1 cellular context compared by ENCODE assay signal in genomic region chr16:72008424-72009216, GRCh38.
TF ChIP-seq lines count a peak whose summit lies in the region.

Gene DHODH, plus strand, starts transcription at chr16:72008744. Its CDS starts 21 bp downstream, at chr16:72008765.

TF ChIP-seq in HEK293, 187 proteins besides CTCF, POLR2A, EP300 and RAD21 (continued from another document):
- peak; percentile 99 for TF ChIP-seq SP2 (tag by site-specific recombination; IDR thresholded peaks at IDR 0.05)
- no peak for TF ChIP-seq ZNF610 (tag by site-specific recombination; IDR thresholded peaks at IDR 0.05; ENCODE audit: borderline replicate concordance)
- peak; percentile 41; the same call in 1 of the 2 replicates for TF ChIP-seq ZNF341 (tag by site-specific recombination; IDR thresholded peaks at IDR 0.05; ENCODE audit: low read depth)
- TF ChIP-seq ZBTB26 (tag by site-specific recombination; optimal IDR thresholded peaks at IDR 0.05): peak; percentile 59
- peak; percentile 88 for TF ChIP-seq EGR2 (tag by site-specific recombination; IDR thresholded peaks at IDR 0.05; ENCODE audit: low read depth)
- TF ChIP-seq KLF10 (tag by site-specific recombination; IDR thresholded peaks at IDR 0.05): peak; percentile 36; the same call in 1 of the 2 replicates
- TF ChIP-seq ZBTB1 (tag by site-specific recombination; IDR thresholded peaks at IDR 0.05): no peak
- no peak for TF ChIP-seq ZNF174 (tag by site-specific recombination; IDR thresholded peaks at IDR 0.05)
- TF ChIP-seq ZNF184 (tag by site-specific recombination; IDR thresholded peaks at IDR 0.05): no peak
- TF ChIP-seq KLF9 (tag by site-specific recombination; IDR thresholded peaks at IDR 0.05; ENCODE audit: low read depth): peak; percentile 92
- TF ChIP-seq SP7 (tag by site-specific recombination; IDR thresholded peaks at IDR 0.05): peak; percentile 48; the same call in 1 of the 2 replicates
- TF ChIP-seq ZNF623 (tag by site-specific recombination; IDR thresholded peaks at IDR 0.05): no peak
- TF ChIP-seq ZNF529 (tag by site-specific recombination; IDR thresholded peaks at IDR 0.05; ENCODE audit: insufficient replicate concordance): no peak
- TF ChIP-seq ZNF544 (tag by site-specific recombination; IDR thresholded peaks at IDR 0.05): no peak
- peak; percentile 95 for TF ChIP-seq ZBTB11 (tag by site-specific recombination; conservative IDR thresholded peaks at IDR 0.05; ENCODE audit: low read depth)
- peak; percentile 82 for TF ChIP-seq ZFHX2 (tag by site-specific recombination; conservative IDR thresholded peaks at IDR 0.05)
- peak; percentile 73 for TF ChIP-seq PATZ1 (tag by site-specific recombination; IDR thresholded peaks at IDR 0.05)
- TF ChIP-seq ZBTB17 (tag by site-specific recombination; IDR thresholded peaks at IDR 0.05): peak; percentile 56
- no peak for TF ChIP-seq ZNF354C (tag by site-specific recombination; IDR thresholded peaks at IDR 0.05; ENCODE audit: borderline replicate concordance, low read depth)
- TF ChIP-seq ZNF776 (tag by site-specific recombination; IDR thresholded peaks at IDR 0.05; ENCODE audit: borderline replicate concordance): no peak
- peak; percentile 74 for TF ChIP-seq YY2 (tag by site-specific recombination; IDR thresholded peaks at IDR 0.05)
- TF ChIP-seq ZNF426 (tag by site-specific recombination; IDR thresholded peaks at IDR 0.05): no peak
- peak; percentile 95 for TF ChIP-seq SP3 (tag by site-specific recombination; IDR thresholded peaks at IDR 0.05)
- TF ChIP-seq ZSCAN18 (tag by site-specific recombination; IDR thresholded peaks at IDR 0.05): no peak
- no peak for TF ChIP-seq ZNF510 (tag by site-specific recombination; IDR thresholded peaks at IDR 0.05; ENCODE audit: insufficient replicate concordance)
- peak; percentile 36; the same call in 1 of the 2 replicates for TF ChIP-seq ZNF792 (tag by site-specific recombination; IDR thresholded peaks at IDR 0.05)
- TF ChIP-seq ZNF785 (tag by site-specific recombination; IDR thresholded peaks at IDR 0.05): no peak
- peak; percentile 77 for TF ChIP-seq ZNF398 (tag by site-specific recombination; IDR thresholded peaks at IDR 0.05)
- no peak for TF ChIP-seq ZBTB21 (tag by site-specific recombination; IDR thresholded peaks at IDR 0.05)
- peak; percentile 61; the same call in 1 of the 2 replicates for TF ChIP-seq ZBTB20 (tag by site-specific recombination; IDR thresholded peaks at IDR 0.05)
- TF ChIP-seq ZNF132 (tag by site-specific recombination; IDR thresholded peaks at IDR 0.05; ENCODE audit: borderline replicate concordance): no peak
- TF ChIP-seq ZNF660 (tag by site-specific recombination; IDR thresholded peaks at IDR 0.05): no peak
- TF ChIP-seq PRDM10 (tag by site-specific recombination; IDR thresholded peaks at IDR 0.05): peak; percentile 88
- no peak for TF ChIP-seq TCF7L2 (IDR thresholded peaks at IDR 0.05; ENCODE audit: borderline replicate concordance, low read depth, low read length)
- TF ChIP-seq AEBP2 (tag by site-specific recombination; IDR thresholded peaks at IDR 0.05; ENCODE audit: borderline replicate concordance): no peak
- TF ChIP-seq ZSCAN5A (tag by site-specific recombination; IDR thresholded peaks at IDR 0.05): no peak
- TF ChIP-seq ZBTB48 (tag by site-specific recombination; IDR thresholded peaks at IDR 0.05): peak; percentile 79
- peak; percentile 52; the same call in 1 of the 2 replicates for TF ChIP-seq ZNF391 (tag by site-specific recombination; IDR thresholded peaks at IDR 0.05; ENCODE audit: borderline replicate concordance, low read depth)
- TF ChIP-seq ZNF335 (tag by site-specific recombination; conservative IDR thresholded peaks at IDR 0.05): peak; percentile 87
- TF ChIP-seq KLF16 (tag by site-specific recombination; IDR thresholded peaks at IDR 0.05): peak; percentile 90
- 0 out of 2 replicates have a peak, but pooled peaks have one; percentile 29 for TF ChIP-seq ZEB2 (tag by site-specific recombination; IDR thresholded peaks at IDR 0.05)
- TF ChIP-seq ZNF692 (tag by site-specific recombination; IDR thresholded peaks at IDR 0.05): peak; percentile 82
- TF ChIP-seq GLI2 (tag by site-specific recombination; IDR thresholded peaks at IDR 0.05; ENCODE audit: borderline replicate concordance, low read depth): no peak
- no peak for TF ChIP-seq ZNF112 (tag by site-specific recombination; IDR thresholded peaks at IDR 0.05)
